Comparison of ENCODE assay signal across 2 cellular contexts in the genomic region with DNA sequence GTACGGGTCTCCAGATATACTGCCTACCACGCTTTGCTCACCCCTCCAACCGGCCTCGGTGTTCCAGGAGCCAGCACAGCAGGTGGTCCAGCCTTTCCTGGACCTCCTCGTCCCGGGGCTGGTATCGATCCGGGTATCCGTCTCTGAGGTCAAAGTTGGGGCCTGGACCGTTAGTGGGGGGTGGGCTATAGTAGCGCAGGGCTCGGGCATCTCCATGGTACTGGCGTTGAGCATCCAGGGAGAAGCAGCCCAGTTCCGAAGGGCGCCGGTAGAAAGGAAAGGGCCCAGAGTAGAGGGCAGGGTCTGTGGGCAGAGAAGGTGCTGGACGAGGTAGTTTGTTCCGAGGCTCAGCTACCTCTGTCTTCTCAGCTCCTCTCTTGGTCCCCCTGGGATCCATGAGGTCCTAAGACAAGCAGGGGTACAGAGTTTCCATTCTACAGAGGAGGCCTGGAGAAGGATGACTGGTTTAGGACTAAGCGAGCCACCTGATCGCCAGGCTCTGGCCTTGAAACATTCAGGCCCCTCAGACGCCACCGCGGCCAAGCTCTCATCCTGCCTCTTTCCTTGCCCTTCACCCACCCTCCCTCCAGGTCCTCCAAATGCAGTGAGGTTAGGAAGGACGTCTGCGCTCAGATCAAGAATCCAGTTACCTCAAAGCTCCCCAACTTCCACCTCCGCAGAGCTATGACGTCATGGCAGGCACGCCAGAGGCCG.
TF ChIP-seq lines count a peak whose summit lies in the region.

No MANE protein-coding gene starts in this region.

TF ChIP-seq in HEK293, 187 proteins besides CTCF, POLR2A, EP300 and RAD21 (continues in another document):
- TF ChIP-seq, protein P1, sequence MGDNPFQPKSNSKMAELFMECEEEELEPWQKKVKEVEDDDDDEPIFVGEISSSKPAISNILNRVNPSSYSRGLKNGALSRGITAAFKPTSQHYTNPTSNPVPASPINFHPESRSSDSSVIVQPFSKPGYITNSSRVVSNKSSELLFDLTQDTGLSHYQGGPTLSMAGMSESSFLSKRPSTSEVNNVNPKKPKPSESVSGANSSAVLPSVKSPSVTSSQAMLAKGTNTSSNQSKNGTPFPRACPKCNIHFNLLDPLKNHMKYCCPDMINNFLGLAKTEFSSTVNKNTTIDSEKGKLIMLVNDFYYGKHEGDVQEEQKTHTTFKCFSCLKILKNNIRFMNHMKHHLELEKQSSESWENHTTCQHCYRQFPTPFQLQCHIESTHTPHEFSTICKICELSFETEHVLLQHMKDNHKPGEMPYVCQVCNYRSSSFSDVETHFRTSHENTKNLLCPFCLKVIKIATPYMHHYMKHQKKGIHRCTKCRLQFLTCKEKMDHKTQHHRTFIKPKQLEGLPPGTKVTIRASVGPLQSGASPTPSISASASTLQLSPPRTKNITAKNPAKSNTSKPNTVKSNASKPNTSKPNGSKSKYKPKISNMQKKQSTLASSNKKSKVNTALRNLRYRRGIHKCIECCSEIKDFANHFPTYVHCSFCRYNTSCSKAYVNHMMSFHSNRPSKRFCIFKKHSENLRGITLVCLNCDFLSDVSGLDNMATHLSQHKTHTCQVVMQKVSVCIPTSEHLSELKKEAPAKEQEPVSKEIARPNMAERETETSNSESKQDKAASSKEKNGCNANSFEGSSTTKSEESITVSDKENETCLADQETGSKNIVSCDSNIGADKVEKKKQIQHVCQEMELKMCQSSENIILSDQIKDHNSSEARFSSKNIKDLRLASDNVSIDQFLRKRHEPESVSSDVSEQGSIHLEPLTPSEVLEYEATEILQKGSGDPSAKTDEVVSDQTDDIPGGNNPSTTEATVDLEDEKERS (tag by site-specific recombination; IDR thresholded peaks at IDR 0.05): peak; percentile 89; the same call in 1 of the 2 replicates
- TF ChIP-seq, protein P2, sequence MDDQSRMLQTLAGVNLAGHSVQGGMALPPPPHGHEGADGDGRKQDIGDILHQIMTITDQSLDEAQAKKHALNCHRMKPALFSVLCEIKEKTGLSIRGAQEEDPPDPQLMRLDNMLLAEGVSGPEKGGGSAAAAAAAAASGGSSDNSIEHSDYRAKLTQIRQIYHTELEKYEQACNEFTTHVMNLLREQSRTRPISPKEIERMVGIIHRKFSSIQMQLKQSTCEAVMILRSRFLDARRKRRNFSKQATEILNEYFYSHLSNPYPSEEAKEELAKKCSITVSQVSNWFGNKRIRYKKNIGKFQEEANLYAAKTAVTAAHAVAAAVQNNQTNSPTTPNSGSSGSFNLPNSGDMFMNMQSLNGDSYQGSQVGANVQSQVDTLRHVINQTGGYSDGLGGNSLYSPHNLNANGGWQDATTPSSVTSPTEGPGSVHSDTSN (CRISPR knock-in tag; IDR thresholded peaks at IDR 0.05): 0 out of 2 replicates have a peak, but pooled peaks have one; percentile 18
- TF ChIP-seq ZNF626 (tag by site-specific recombination; IDR thresholded peaks at IDR 0.05): no peak
- no peak for TF ChIP-seq ZBTB8A (tag by site-specific recombination; IDR thresholded peaks at IDR 0.05)
- no peak for TF ChIP-seq ZNF621 (tag by site-specific recombination; IDR thresholded peaks at IDR 0.05)
- TF ChIP-seq ZNF707 (tag by site-specific recombination; IDR thresholded peaks at IDR 0.05): no peak; the same call in 1 of the 2 replicates
- TF ChIP-seq ZNF600 (tag by site-specific recombination; IDR thresholded peaks at IDR 0.05): no peak; the same call in 1 of the 2 replicates
- TF ChIP-seq ZNF624 (tag by site-specific recombination; IDR thresholded peaks at IDR 0.05): no peak
- TF ChIP-seq ZNF335 (tag by site-specific recombination; conservative IDR thresholded peaks at IDR 0.05): peak; percentile 89
- peak; percentile 100 for TF ChIP-seq ATF2 (tag by site-specific recombination; IDR thresholded peaks at IDR 0.05; ENCODE audit: low read depth)
- TF ChIP-seq ZNF24 (tag by site-specific recombination; IDR thresholded peaks at IDR 0.05): peak; percentile 94; the same call in 1 of the 2 replicates
- no peak for TF ChIP-seq ZNF174 (tag by site-specific recombination; IDR thresholded peaks at IDR 0.05)
- TF ChIP-seq ZNF184 (tag by site-specific recombination; IDR thresholded peaks at IDR 0.05): 0 out of 2 replicates have a peak, but pooled peaks have one; percentile 8
- TF ChIP-seq ZSCAN30 (tag by site-specific recombination; IDR thresholded peaks at IDR 0.05): 0 out of 2 replicates have a peak, but pooled peaks have one; percentile 67
- TF ChIP-seq ZNF175 (tag by site-specific recombination; IDR thresholded peaks at IDR 0.05): no peak
- TF ChIP-seq KLF9 (tag by site-specific recombination; IDR thresholded peaks at IDR 0.05; ENCODE audit: low read depth): no peak
- TF ChIP-seq TSHZ1 (tag by site-specific recombination; IDR thresholded peaks at IDR 0.05; ENCODE audit: borderline replicate concordance): no peak; the same call in 1 of the 2 replicates
- no peak; the same call in 1 of the 2 replicates for TF ChIP-seq KLF16 (tag by site-specific recombination; IDR thresholded peaks at IDR 0.05)
- TF ChIP-seq ZFP3 (tag by site-specific recombination; IDR thresholded peaks at IDR 0.05; ENCODE audit: low read depth): no peak

TF ChIP-seq in HepG2, 621 proteins besides CTCF, POLR2A, EP300 and RAD21 (continues in another document):
- TF ChIP-seq RFX1 (IDR thresholded peaks at IDR 0.05) (no peak), DDIT3 (CRISPR knock-in tag; IDR thresholded peaks at IDR 0.05) (no peak), CENPT (CRISPR knock-in tag; IDR thresholded peaks at IDR 0.05; ENCODE audit: low read depth) (peak; percentile 21; the same call in 1 of the 2 replicates), CAMTA2 (CRISPR knock-in tag; IDR thresholded peaks at IDR 0.05; ENCODE audit: borderline replicate concordance) (no peak; the same call in 1 of the 2 replicates), ZNF430 (CRISPR knock-in tag; IDR thresholded peaks at IDR 0.05) (no peak), ARHGAP35 (CRISPR knock-in tag; IDR thresholded peaks at IDR 0.05; ENCODE audit: borderline replicate concordance) (no peak), FOXA3 (CRISPR knock-in tag; IDR thresholded peaks at IDR 0.05) (no peak), HMG20A (CRISPR knock-in tag; IDR thresholded peaks at IDR 0.05; ENCODE audit: borderline replicate concordance) (no peak), SYNCRIP (IDR thresholded peaks at IDR 0.05; ENCODE audit: insufficient read depth, low read depth, low read length) (no peak), ZNF253 (CRISPR knock-in tag; IDR thresholded peaks at IDR 0.05; ENCODE audit: borderline replicate concordance) (0 out of 2 replicates have a peak, but pooled peaks have one; percentile 28), ZMAT5 (CRISPR knock-in tag; IDR thresholded peaks at IDR 0.05; ENCODE audit: borderline replicate concordance, low read depth) (0 out of 2 replicates have a peak, but pooled peaks have one; percentile 46), TMF1 (CRISPR knock-in tag; IDR thresholded peaks at IDR 0.05; ENCODE audit: low read depth) (no peak), TP53 (CRISPR knock-in tag; conservative IDR thresholded peaks at IDR 0.05) (no peak), ZNF296 (CRISPR knock-in tag; conservative IDR thresholded peaks at IDR 0.05) (peak; percentile 72), ZNF225 (CRISPR knock-in tag; IDR thresholded peaks at IDR 0.05) (no peak), ZNF567 (CRISPR knock-in tag; IDR thresholded peaks at IDR 0.05; ENCODE audit: borderline replicate concordance) (no peak), ZNF503 (CRISPR knock-in tag; IDR thresholded peaks at IDR 0.05) (no peak), ZNF678 (CRISPR knock-in tag; IDR thresholded peaks at IDR 0.05) (no peak; the same call in 1 of the 2 replicates)
- TF ChIP-seq, protein P3, sequence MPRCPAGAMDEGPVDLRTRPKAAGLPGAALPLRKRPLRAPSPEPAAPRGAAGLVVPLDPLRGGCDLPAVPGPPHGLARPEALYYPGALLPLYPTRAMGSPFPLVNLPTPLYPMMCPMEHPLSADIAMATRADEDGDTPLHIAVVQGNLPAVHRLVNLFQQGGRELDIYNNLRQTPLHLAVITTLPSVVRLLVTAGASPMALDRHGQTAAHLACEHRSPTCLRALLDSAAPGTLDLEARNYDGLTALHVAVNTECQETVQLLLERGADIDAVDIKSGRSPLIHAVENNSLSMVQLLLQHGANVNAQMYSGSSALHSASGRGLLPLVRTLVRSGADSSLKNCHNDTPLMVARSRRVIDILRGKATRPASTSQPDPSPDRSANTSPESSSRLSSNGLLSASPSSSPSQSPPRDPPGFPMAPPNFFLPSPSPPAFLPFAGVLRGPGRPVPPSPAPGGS (CRISPR knock-in tag; IDR thresholded peaks at IDR 0.05): peak; percentile 11; the same call in 1 of the 2 replicates
- TF ChIP-seq, protein P4, sequence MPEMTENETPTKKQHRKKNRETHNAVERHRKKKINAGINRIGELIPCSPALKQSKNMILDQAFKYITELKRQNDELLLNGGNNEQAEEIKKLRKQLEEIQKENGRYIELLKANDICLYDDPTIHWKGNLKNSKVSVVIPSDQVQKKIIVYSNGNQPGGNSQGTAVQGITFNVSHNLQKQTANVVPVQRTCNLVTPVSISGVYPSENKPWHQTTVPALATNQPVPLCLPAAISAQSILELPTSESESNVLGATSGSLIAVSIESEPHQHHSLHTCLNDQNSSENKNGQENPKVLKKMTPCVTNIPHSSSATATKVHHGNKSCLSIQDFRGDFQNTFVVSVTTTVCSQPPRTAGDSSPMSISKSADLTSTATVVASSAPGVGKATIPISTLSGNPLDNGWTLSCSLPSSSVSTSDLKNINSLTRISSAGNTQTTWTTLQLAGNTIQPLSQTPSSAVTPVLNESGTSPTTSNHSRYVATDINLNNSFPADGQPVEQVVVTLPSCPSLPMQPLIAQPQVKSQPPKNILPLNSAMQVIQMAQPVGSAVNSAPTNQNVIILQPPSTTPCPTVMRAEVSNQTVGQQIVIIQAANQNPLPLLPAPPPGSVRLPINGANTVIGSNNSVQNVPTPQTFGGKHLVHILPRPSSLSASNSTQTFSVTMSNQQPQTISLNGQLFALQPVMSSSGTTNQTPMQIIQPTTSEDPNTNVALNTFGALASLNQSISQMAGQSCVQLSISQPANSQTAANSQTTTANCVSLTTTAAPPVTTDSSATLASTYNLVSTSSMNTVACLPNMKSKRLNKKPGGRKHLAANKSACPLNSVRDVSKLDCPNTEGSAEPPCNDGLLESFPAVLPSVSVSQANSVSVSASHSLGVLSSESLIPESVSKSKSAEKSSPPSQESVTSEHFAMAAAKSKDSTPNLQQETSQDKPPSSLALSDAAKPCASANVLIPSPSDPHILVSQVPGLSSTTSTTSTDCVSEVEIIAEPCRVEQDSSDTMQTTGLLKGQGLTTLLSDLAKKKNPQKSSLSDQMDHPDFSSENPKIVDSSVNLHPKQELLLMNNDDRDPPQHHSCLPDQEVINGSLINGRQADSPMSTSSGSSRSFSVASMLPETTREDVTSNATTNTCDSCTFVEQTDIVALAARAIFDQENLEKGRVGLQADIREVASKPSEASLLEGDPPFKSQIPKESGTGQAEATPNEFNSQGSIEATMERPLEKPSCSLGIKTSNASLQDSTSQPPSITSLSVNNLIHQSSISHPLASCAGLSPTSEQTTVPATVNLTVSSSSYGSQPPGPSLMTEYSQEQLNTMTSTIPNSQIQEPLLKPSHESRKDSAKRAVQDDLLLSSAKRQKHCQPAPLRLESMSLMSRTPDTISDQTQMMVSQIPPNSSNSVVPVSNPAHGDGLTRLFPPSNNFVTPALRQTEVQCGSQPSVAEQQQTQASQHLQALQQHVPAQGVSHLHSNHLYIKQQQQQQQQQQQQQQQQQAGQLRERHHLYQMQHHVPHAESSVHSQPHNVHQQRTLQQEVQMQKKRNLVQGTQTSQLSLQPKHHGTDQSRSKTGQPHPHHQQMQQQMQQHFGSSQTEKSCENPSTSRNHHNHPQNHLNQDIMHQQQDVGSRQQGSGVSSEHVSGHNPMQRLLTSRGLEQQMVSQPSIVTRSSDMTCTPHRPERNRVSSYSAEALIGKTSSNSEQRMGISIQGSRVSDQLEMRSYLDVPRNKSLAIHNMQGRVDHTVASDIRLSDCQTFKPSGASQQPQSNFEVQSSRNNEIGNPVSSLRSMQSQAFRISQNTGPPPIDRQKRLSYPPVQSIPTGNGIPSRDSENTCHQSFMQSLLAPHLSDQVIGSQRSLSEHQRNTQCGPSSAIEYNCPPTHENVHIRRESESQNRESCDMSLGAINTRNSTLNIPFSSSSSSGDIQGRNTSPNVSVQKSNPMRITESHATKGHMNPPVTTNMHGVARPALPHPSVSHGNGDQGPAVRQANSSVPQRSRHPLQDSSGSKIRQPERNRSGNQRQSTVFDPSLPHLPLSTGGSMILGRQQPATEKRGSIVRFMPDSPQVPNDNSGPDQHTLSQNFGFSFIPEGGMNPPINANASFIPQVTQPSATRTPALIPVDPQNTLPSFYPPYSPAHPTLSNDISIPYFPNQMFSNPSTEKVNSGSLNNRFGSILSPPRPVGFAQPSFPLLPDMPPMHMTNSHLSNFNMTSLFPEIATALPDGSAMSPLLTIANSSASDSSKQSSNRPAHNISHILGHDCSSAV (CRISPR knock-in tag; IDR thresholded peaks at IDR 0.05; ENCODE audit: borderline replicate concordance): no peak
- TF ChIP-seq, protein P5, sequence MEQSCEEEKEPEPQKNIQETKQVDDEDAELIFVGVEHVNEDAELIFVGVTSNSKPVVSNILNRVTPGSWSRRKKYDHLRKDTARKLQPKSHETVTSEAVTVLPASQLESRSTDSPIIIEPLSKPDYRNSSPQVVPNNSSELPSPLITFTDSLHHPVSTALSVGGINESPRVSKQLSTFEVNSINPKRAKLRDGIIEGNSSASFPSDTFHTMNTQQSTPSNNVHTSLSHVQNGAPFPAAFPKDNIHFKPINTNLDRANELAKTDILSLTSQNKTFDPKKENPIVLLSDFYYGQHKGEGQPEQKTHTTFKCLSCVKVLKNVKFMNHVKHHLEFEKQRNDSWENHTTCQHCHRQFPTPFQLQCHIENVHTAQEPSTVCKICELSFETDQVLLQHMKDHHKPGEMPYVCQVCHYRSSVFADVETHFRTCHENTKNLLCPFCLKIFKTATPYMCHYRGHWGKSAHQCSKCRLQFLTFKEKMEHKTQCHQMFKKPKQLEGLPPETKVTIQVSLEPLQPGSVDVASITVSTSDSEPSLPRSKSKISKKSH (CRISPR knock-in tag; IDR thresholded peaks at IDR 0.05; ENCODE audit: borderline replicate concordance): 0 out of 2 replicates have a peak, but pooled peaks have one; percentile 1
- TF ChIP-seq, protein P6, sequence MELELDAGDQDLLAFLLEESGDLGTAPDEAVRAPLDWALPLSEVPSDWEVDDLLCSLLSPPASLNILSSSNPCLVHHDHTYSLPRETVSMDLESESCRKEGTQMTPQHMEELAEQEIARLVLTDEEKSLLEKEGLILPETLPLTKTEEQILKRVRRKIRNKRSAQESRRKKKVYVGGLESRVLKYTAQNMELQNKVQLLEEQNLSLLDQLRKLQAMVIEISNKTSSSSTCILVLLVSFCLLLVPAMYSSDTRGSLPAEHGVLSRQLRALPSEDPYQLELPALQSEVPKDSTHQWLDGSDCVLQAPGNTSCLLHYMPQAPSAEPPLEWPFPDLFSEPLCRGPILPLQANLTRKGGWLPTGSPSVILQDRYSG (CRISPR knock-in tag; IDR thresholded peaks at IDR 0.05): no peak
